ENCODE assay signal across 3 cellular contexts in genomic region chr6:79584332-79584731, GRCh38.
TF ChIP-seq lines count a peak whose summit lies in the region.

No MANE protein-coding gene starts in this region.

TF ChIP-seq in GM23338, 12 proteins besides CTCF, POLR2A, EP300 and RAD21 (continued from another document):
- no peak for TF ChIP-seq STAT1 (IDR thresholded peaks at IDR 0.05; ENCODE audit: unreplicated experiment)
- TF ChIP-seq EZH2 (IDR thresholded peaks at IDR 0.05; ENCODE audit: low read depth, unreplicated experiment) = no peak
- no peak for TF ChIP-seq ZNF114 (CRISPR knock-in tag; IDR thresholded peaks at IDR 0.05)

TF ChIP-seq in HCT116, 20 proteins besides CTCF, POLR2A, EP300 and RAD21 (continued from another document):
- TF ChIP-seq EZH2phosphoT487 (IDR thresholded peaks at IDR 0.05; ENCODE audit: borderline replicate concordance) (no peak), ZNF274 (IDR thresholded peaks at IDR 0.05; ENCODE audit: low read depth, low read length) (no peak), ZFX (IDR thresholded peaks at IDR 0.05) (no peak), POLR2AphosphoS5 (IDR thresholded peaks at IDR 0.05; ENCODE audit: low read depth, low read length) (no peak), SRF (IDR thresholded peaks at IDR 0.05; ENCODE audit: low read depth) (no peak), EGR1 (IDR thresholded peaks at IDR 0.05; ENCODE audit: low read depth) (no peak), MAX (IDR thresholded peaks at IDR 0.05) (no peak), SP1 (IDR thresholded peaks at IDR 0.05; ENCODE audit: low read depth) (no peak), CEBPB (IDR thresholded peaks at IDR 0.05; ENCODE audit: low read depth) (no peak), TCF7L2 (IDR thresholded peaks at IDR 0.05; ENCODE audit: borderline replicate concordance, extremely low read depth, insufficient read depth, insufficient read length) (no peak), SIN3A (IDR thresholded peaks at IDR 0.05; ENCODE audit: low read depth) (no peak), JUND (IDR thresholded peaks at IDR 0.05) (no peak)
- TF ChIP-seq, protein P1, sequence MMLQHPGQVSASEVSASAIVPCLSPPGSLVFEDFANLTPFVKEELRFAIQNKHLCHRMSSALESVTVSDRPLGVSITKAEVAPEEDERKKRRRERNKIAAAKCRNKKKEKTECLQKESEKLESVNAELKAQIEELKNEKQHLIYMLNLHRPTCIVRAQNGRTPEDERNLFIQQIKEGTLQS (IDR thresholded peaks at IDR 0.05) = no peak
TF ChIP-seq in HCT116: peak in this region for 0.

TF ChIP-seq in WTC11, 78 proteins besides CTCF, POLR2A, EP300 and RAD21:
- TF ChIP-seq MAX (CRISPR knock-in tag; IDR thresholded peaks at IDR 0.05) (no peak), NFE2L1 (CRISPR knock-in tag; IDR thresholded peaks at IDR 0.05) (no peak), ZBTB43 (CRISPR knock-in tag; IDR thresholded peaks at IDR 0.05) (no peak), CREB1 (CRISPR knock-in tag; IDR thresholded peaks at IDR 0.05) (no peak)
